26 cellular contexts compared by ENCODE assay signal in genomic region chr5:639584-640213, GRCh38. TPM values are rescaled to one million over a fixed set of nuclear protein-coding genes. Genes with fewer than 3 reads are reported as not detected.
DNase-seq lines count a peak whose midpoint lies in the region; ATAC-seq and TF ChIP-seq lines count a peak whose summit lies in the region.
"Had no signal": no experiment of that assay in that cellular context is flagged by ENCODE, and none has a peak within 500 bp of the region (broad histone marks: within the 10 kb centered on the region; RNA-seq: fewer than 3 reads in every experiment).

No MANE protein-coding gene starts in this region.

- ATAC-seq in memory B cell (ENCODE audit: low read depth): no peak
- ATAC-seq: Panc1 had no signal

- H3K9me3 ChIP-seq in WERI-Rb-1 (ENCODE audit: severe bottlenecking) (no peaks in the 10 kb centered on the region), colonic mucosa (no peaks in the 10 kb centered on the region), spleen (peaks cover 0 to 13% (median 9%) of the 10 kb centered on the region in 8 donors)

- H3K27ac ChIP-seq in WERI-Rb-1 (no peak overlapping the region), colonic mucosa (no peak overlapping the region), spleen (no peak overlapping the region)
- H3K27ac ChIP-seq: GM23248, RWPE1 had no signal

- TF ChIP-seq POLR2A in spleen (IDR thresholded peaks at IDR 0.05): no peak

- TF ChIP-seq CTCF in WERI-Rb-1 (IDR thresholded peaks at IDR 0.05; ENCODE audit: low read depth, low read length) (no peak), colonic mucosa (IDR thresholded peaks at IDR 0.05) (no peak), spleen (IDR thresholded peaks at IDR 0.05 in 8 of 11, conservative IDR thresholded peaks at IDR 0.05 in 3 of 11) (no peak)

- H3K27me3 Mint-ChIP-seq in memory B cell: no peaks in the 10 kb centered on the region
- H3K27me3 Mint-ChIP-seq: CD4-positive, alpha-beta memory T cell had no signal

- peaks cover 52% of the 10 kb centered on the region for H3K36me3 Mint-ChIP-seq in memory B cell

- intact Hi-C loops in colonic mucosa (cut with DNase I) (no loop called here), spleen (cut with DNase I; ENCODE audit: low total_unique reads) (no loop called here)

- H3K4me3 ChIP-seq in WERI-Rb-1 (ENCODE audit: low read depth, low read length): no peak overlapping the region
- H3K4me3 ChIP-seq in colonic mucosa: no peak overlapping the region
- H3K4me3 ChIP-seq in spleen: no peak overlapping the region
- H3K4me3 ChIP-seq: GM23248 had no signal

- 96 to 99% (median 96%) methylated on average over 13 to 20 of the region's 20 CpGs for WGBS in spleen, 5 donors

- peak; percentile 5 for DNase-seq in WERI-Rb-1
- DNase-seq in colonic mucosa: peak; percentile 6
- no peak for DNase-seq in memory B cell (ENCODE audit: low spot score in 2 of 2)
- peak; percentile 67 for DNase-seq in spleen
- no peak for DNase-seq in SHP77 (lab: John Stamatoyannopoulos, UW)
- no peak for DNase-seq in activated naive CD4-positive, alpha-beta T cell (lab: John Stamatoyannopoulos, UW)
- DNase-seq in NCI-H82 treated with DMSO at 0.1 percent for 48 hours (lab: John Stamatoyannopoulos, UW; ENCODE audit: unreplicated experiment): no peak
- DNase-seq in DMS53 treated with DMSO at 0.1 percent for 48 hours (lab: John Stamatoyannopoulos, UW; ENCODE audit: unreplicated experiment): no peak
- DNase-seq: C1 segment of cervical spinal cord; CD4-positive, alpha-beta memory T cell; COR-L47; DMS53; EL; GDM1; GM23248; H7; Karpas-422; NCI-H1092; NCI-H1417 treated with DMSO at 0.1 percent for 48 hours; NCI-H1694 treated with DMSO at 0.1 percent for 48 hours; NCI-H2081; NCI-H2227 treated with DMSO at 0.1 percent for 48 hours; NCI-H526 treated with DMSO at 0.1 percent for 48 hours; SIG-M5 had no signal

- peak overlapping the region; percentile 35 for H3K27ac Mint-ChIP-seq in memory B cell
- H3K27ac Mint-ChIP-seq: CD4-positive, alpha-beta memory T cell had no signal

- H3K4me3 Mint-ChIP-seq in memory B cell: no peak overlapping the region
- H3K4me3 Mint-ChIP-seq: CD4-positive, alpha-beta memory T cell had no signal

- H3K36me3 ChIP-seq in WERI-Rb-1 (peaks cover 95% of the 10 kb centered on the region), colonic mucosa (peaks cover 4% of the 10 kb centered on the region), spleen (peaks cover 11 to 98% (median 65%) of the 10 kb centered on the region in 6 donors)

- peaks cover 2% of the 10 kb centered on the region for H3K9me3 Mint-ChIP-seq in memory B cell

- no peaks in the 10 kb centered on the region for H3K4me1 ChIP-seq in colonic mucosa
- peaks cover 0 to 14% (median 0%) of the 10 kb centered on the region in 6 donors for H3K4me1 ChIP-seq in spleen

- H3K27me3 ChIP-seq in WERI-Rb-1 (ENCODE audit: insufficient read depth, low read depth, severe bottlenecking): no peaks in the 10 kb centered on the region
- H3K27me3 ChIP-seq in colonic mucosa: no peaks in the 10 kb centered on the region
- no peaks in the 10 kb centered on the region for H3K27me3 ChIP-seq in spleen (replicated peaks in 1 of 7)

- H3K4me1 Mint-ChIP-seq in memory B cell: peaks cover 12% of the 10 kb centered on the region

- no peak overlapping the region for H3K9ac ChIP-seq in colonic mucosa (ENCODE audit: low read depth in 2 of 2, low read length in 2 of 2)
- H3K9ac ChIP-seq: GM23248 had no signal

RNA-seq across cellular contexts. Expression of gene CEP72, which starts 27.6 kb away (rescaled TPM):
- total RNA-seq in colonic mucosa (10 to 100 TPM in 1 of 2 donors, 1 to 10 TPM in 1; 3.8 to 21.0 TPM), spleen (10 to 100 TPM in 4 of 7 donors, 1 to 10 TPM in 3; 8.5 to 13.1 (median 10.4) TPM)
- 1 to 10 TPM; 2.1 to 4.5 (median 2.9) TPM for polyA plus RNA-seq in spleen

RNA-seq across cellular contexts. Expression of gene TPPP, which starts 53.5 kb away (rescaled TPM):
- total RNA-seq in colonic mucosa: 1 to 10 TPM; 1.7 to 4.0 TPM
- total RNA-seq in spleen: 10 to 100 TPM in 1 of 7 donors, 1 to 10 TPM in 6; 2.4 to 12.2 (median 4.4) TPM
- polyA plus RNA-seq in spleen: under 1 TPM; 0.30 to 0.83 (median 0.41) TPM
- total RNA-seq: GM23248 had no signal
- polyA plus RNA-seq: GM23248 had no signal

Comparison
In these comparisons a context has a peak if more than half of its experiments do, and no peak if none do; other contexts are left out.
1. DNase-seq: peak in WERI-Rb-1 (single experiment), colonic mucosa (single experiment) and spleen (single experiment); none in memory B cell (0 of 2), SHP77 (0 of 2), activated naive CD4-positive, alpha-beta T cell (0 of 4), NCI-H82 treated with DMSO at 0.1 percent for 48 hours (single experiment) and DMS53 treated with DMSO at 0.1 percent for 48 hours (single experiment).